21 cellular contexts compared by ENCODE assay signal in the genomic region with DNA sequence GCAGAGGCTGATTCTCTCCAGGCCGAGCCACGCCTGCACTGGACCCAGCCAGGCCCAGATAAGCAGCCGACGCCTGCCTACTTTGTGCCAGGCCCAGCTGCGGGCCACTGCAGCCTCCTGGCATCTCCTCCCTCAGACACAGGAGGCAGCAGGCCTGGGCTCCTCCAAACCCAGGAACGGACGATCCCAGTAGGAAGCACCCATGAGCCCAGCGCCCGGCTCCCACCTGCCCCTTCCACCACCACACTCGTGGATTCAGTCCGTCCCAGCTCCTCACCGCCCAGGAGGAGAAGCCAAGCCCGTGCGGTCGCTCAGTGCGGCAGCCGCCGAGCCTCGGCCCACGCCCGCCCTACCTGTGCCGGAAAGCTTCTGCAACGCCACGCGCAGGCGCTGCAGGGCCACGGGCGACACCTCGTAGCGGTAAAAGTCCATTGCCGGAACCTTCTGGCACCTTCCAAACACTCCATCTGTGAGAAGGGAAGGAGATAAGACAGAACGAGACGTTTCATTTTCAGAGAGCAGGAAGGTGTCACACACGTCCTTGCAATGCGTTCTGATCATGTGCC.
DNase-seq lines count a peak whose midpoint lies in the region; ATAC-seq, FAIRE-seq and TF ChIP-seq lines count a peak whose summit lies in the region.
"Had no signal": no experiment of that assay in that cellular context is flagged by ENCODE, and none has a peak within 500 bp of the region (broad histone marks: within the 10 kb centered on the region; RNA-seq: fewer than 3 reads in every experiment).

No MANE protein-coding gene starts in this region.

- peaks cover 18% of the 10 kb centered on the region for H3K4me1 ChIP-seq in HUES48 (ENCODE audit: control insufficient read depth, insufficient read depth, low read length)
- 0 out of 5 replicates have a peak, but pooled peaks cover 0 to 3% of the 10 kb centered on the region in 2 experiments for H3K4me1 ChIP-seq in K562 (replicated peaks in 1 of 2; ENCODE audit: control insufficient read depth in 2 of 2, insufficient read depth in 2 of 2, low read length in 2 of 2)
- no peaks in the 10 kb centered on the region for H3K4me1 ChIP-seq in body of pancreas
- H3K4me1 ChIP-seq: HAP-1 had no signal

- no TSS peak for BruUV-seq in K562 (replicated peaks; lab: Mats Ljungman, UMichigan)

- peaks cover 32% of the 10 kb centered on the region for H3K9me3 ChIP-seq in HUES48 (ENCODE audit: control insufficient read depth, insufficient read depth, low read length)
- peaks cover 15% of the 10 kb centered on the region for H3K9me3 ChIP-seq in K562 (replicated peaks; ENCODE audit: control insufficient read depth, insufficient read depth, low read depth, low read length)
- H3K9me3 ChIP-seq in body of pancreas = no peaks in the 10 kb centered on the region
- H3K9me3 ChIP-seq: HAP-1 had no signal

- H3K9me3 Mint-ChIP-seq in osteocyte (ENCODE audit: unreplicated experiment) = peaks cover 22% of the 10 kb centered on the region

- no peaks in the 10 kb centered on the region for H3K79me2 ChIP-seq in K562 (ENCODE audit: control insufficient read depth, insufficient read depth, low read length)

- no peak overlapping the region for H3K4me2 ChIP-seq in K562 (ENCODE audit: insufficient read depth, low read length)

- H4K20me1 ChIP-seq in K562 (replicated peaks; ENCODE audit: control insufficient read depth, insufficient read depth, low read length) = no peaks in the 10 kb centered on the region
- H4K20me1 ChIP-seq: BLaER1 treated with 17β-estradiol and CSF1 and Interleukin-3, amounts not matched to agents 10 nM and 100 nM had no signal

- 2% methylated on average over 35 of the region's 35 CpGs for WGBS in K562 (ENCODE audit: insufficient coverage, low coverage, missing lambda C conversion rate)
- WGBS in body of pancreas, 2 donors = 93 to 94% methylated on average over 35 of the region's 35 CpGs

- no peaks in the 10 kb centered on the region for H3K27me3 Mint-ChIP-seq in osteocyte (ENCODE audit: unreplicated experiment)

- H3K4me3 ChIP-seq in HUES48 (ENCODE audit: low read depth, low read length) = peak overlapping the region; percentile 17; the same call in 1 of the 2 replicates
- H3K4me3 ChIP-seq in K562 = no peak overlapping the region
- H3K4me3 ChIP-seq in body of pancreas = no peak overlapping the region
- H3K4me3 ChIP-seq: HAP-1, SK-N-MC had no signal

- in situ Hi-C loops in K562 (cut with MboI) = no loop called here

- no peak overlapping the region for H2AFZ ChIP-seq in K562 (ENCODE audit: low read depth, low read length)

- H3K27ac ChIP-seq in HUES48 (ENCODE audit: low read depth, low read length) = no peak overlapping the region
- H3K27ac ChIP-seq in K562 (ENCODE audit: extremely low read depth, low read depth, low read length) = no peak overlapping the region
- H3K27ac ChIP-seq in body of pancreas = no peak overlapping the region
- H3K27ac ChIP-seq: RWPE1, SK-N-MC had no signal

- no peaks in the 10 kb centered on the region for H3K36me3 ChIP-seq in HUES48 (ENCODE audit: control insufficient read depth, insufficient read depth, low read length)
- H3K36me3 ChIP-seq in K562 (ENCODE audit: control insufficient read depth, insufficient read depth, low read length) = no peaks in the 10 kb centered on the region
- no peaks in the 10 kb centered on the region for H3K36me3 ChIP-seq in body of pancreas (replicated peaks in 1 of 2; ENCODE audit: insufficient read depth in 1 of 2, low read depth in 2 of 2)
- H3K36me3 ChIP-seq: HAP-1 had no signal

- H3K27ac Mint-ChIP-seq in osteocyte (ENCODE audit: unreplicated experiment) = no peak overlapping the region
- H3K27ac Mint-ChIP-seq: CD8-positive, alpha-beta memory T cell had no signal

- DNase-seq in K562 (ENCODE audit: extremely low read depth in 1 of 4, low spot score in 3 of 4) (no peak), islet precursor cell (peak; percentile 46), osteocyte (ENCODE audit: extremely low spot score, unreplicated experiment) (peak; percentile 78), COLO668 (lab: John Stamatoyannopoulos, UW; ENCODE audit: unreplicated experiment) (no peak), NCI-H2107 (lab: John Stamatoyannopoulos, UW) (no peak), body of pancreas (no peak), Ammon's horn (ENCODE audit: low spot score) (no peak)
- DNase-seq: CD8-positive, alpha-beta memory T cell; KG1; NCI-H1105; NCI-H2029; NCI-H226; NCI-H510A treated with DMSO at 0.1 percent for 48 hours; SHP77 treated with DMSO at 0.1 percent for 48 hours had no signal

- ATAC-seq in K562 = no peak
- no peak for ATAC-seq in body of pancreas
- ATAC-seq: HepG2 had no signal

- no peak for FAIRE-seq in K562 (lab: Jason Lieb, UNC)
- FAIRE-seq: G401.6, HepG2 had no signal

- TF ChIP-seq POLR2A in K562 (conservative IDR thresholded peaks at IDR 0.05) = no peak
- TF ChIP-seq POLR2A in body of pancreas (IDR thresholded peaks at IDR 0.05) = no peak

- intact Hi-C loops in K562 (cut with micrococcal nuclease) (no loop called here), body of pancreas (cut with DNase I) (no loop called here)

- TF ChIP-seq CTCF in K562 (IDR thresholded peaks at IDR 0.05 in 2 of 3, conservative IDR thresholded peaks at IDR 0.05 in 1 of 3; ENCODE audit: insufficient read depth in 2 of 3, low read depth in 1 of 3, low read length in 3 of 3) (no peak), osteocyte (IDR thresholded peaks at IDR 0.05) (no peak), body of pancreas (IDR thresholded peaks at IDR 0.05) (no peak)

- no peaks in the 10 kb centered on the region for H3K4me1 Mint-ChIP-seq in osteocyte (ENCODE audit: unreplicated experiment)
- H3K4me1 Mint-ChIP-seq: CD8-positive, alpha-beta memory T cell had no signal

- TF ChIP-seq RAD21 in K562 (CRISPR knock-in tag; conservative IDR thresholded peaks at IDR 0.05 in 1 of 2, IDR thresholded peaks at IDR 0.05 in 1 of 2) = no peak

- POLR2A ChIA-PET in K562 (lab: Yijun Ruan, JAX) = no interaction called here

- H3K4me3 Mint-ChIP-seq in osteocyte (ENCODE audit: unreplicated experiment) = no peak overlapping the region
- H3K4me3 Mint-ChIP-seq: CD8-positive, alpha-beta memory T cell had no signal

- no peak overlapping the region for H3K9ac ChIP-seq in HUES48 (ENCODE audit: low read depth, low read length)
- no peak overlapping the region for H3K9ac ChIP-seq in K562 (ENCODE audit: insufficient read depth in 1 of 2, low read depth in 2 of 2, low read length in 2 of 2)

- no peaks in the 10 kb centered on the region for H3K9me1 ChIP-seq in K562 (ENCODE audit: control insufficient read depth, insufficient read depth, low read length)

- H3K27me3 ChIP-seq in HUES48 (ENCODE audit: control insufficient read depth, insufficient read depth, low read length) (no peaks in the 10 kb centered on the region), K562 (ENCODE audit: control insufficient read depth in 2 of 2, insufficient read depth in 2 of 2, low read length in 2 of 2) (peaks cover 11 to 38% of the 10 kb centered on the region in 2 experiments; a peak in 3 of 5 replicates), body of pancreas (no peaks in the 10 kb centered on the region)
- H3K27me3 ChIP-seq: BLaER1 treated with 17β-estradiol and CSF1 and Interleukin-3, amounts not matched to agents 10 nM and 100 nM had no signal

- CTCF ChIA-PET in K562 (lab: Yijun Ruan, JAX; ENCODE audit: low intra/inter-chr PET ratio) = no interaction called here

- H3K36me3 Mint-ChIP-seq in osteocyte (ENCODE audit: unreplicated experiment) = no peaks in the 10 kb centered on the region
- H3K36me3 Mint-ChIP-seq: CD8-positive, alpha-beta memory T cell had no signal

- TF ChIP-seq EP300 in K562 (IDR thresholded peaks at IDR 0.05; ENCODE audit: low read length) = no peak

TF ChIP-seq in K562, 482 proteins besides CTCF, POLR2A, EP300 and RAD21:
- TF ChIP-seq WHSC1 (IDR thresholded peaks at IDR 0.05; ENCODE audit: low read length) (no peak), NRF1 (conservative IDR thresholded peaks at IDR 0.05 in 1 of 2, IDR thresholded peaks at IDR 0.05 in 1 of 2) (peak; percentile 31; a peak in 2 of 4 replicates), MTA2 (IDR thresholded peaks at IDR 0.05; ENCODE audit: low read depth) (no peak)
TF ChIP-seq in K562: peak in this region for 1.

Comparison
In these comparisons a context has a peak if more than half of its experiments do, and no peak if none do; other contexts are left out.
1. DNase-seq: peak in islet precursor cell (single experiment) and osteocyte (single experiment); none in K562 (0 of 4), COLO668 (single experiment), NCI-H2107 (single experiment), body of pancreas (0 of 4) and Ammon's horn (single experiment).